In genomic region chr4:11427201-11427996, GRCh38 we compare ENCODE assay signal across 8 cellular contexts. TPM values are rescaled to one million over a fixed set of nuclear protein-coding genes. Genes with fewer than 3 reads are reported as not detected.
DNase-seq lines count a peak whose midpoint lies in the region; ATAC-seq and TF ChIP-seq lines count a peak whose summit lies in the region.
"Had no signal": no experiment of that assay in that cellular context is flagged by ENCODE, and none has a peak within 500 bp of the region (broad histone marks: within the 10 kb centered on the region; RNA-seq: fewer than 3 reads in every experiment).

No MANE protein-coding gene starts in this region.

- H3K4me1 Mint-ChIP-seq in MCF 10A (ENCODE audit: insufficient read depth, unreplicated experiment): peaks cover 10% of the 10 kb centered on the region
- peaks cover 32 to 66% of the 10 kb centered on the region in 2 donors for H3K4me1 Mint-ChIP-seq in stimulated activated naive B cell treated with anti-CD40 and anti-IgM and Interleukin-4, amounts not matched to agents 10 μg/mL and 1 μg/mL and 100 μg/mL, for 72 hours

- CTCF ChIA-PET in MCF 10A (lab: Yijun Ruan, JAX): interaction anchor here (1.0 to 1.2 kb wide), 2 partner anchors 11 to 846 kb away, joined by 3 to 6 read pairs; no protein-coding TSS in a partner anchor

- DNase-seq in MM.1S (no peak), MCF 10A (ENCODE audit: unreplicated experiment) (no peak), kidney epithelial cell (ENCODE audit: low read depth) (no peak), NCI-H1930 (lab: John Stamatoyannopoulos, UW) (no peak)
- DNase-seq in stimulated activated naive B cell treated with anti-CD40 and anti-IgM and Interleukin-4, amounts not matched to agents 10 μg/mL and 1 μg/mL and 100 μg/mL, for 72 hours: no peak
- DNase-seq: activated CD4-positive, alpha-beta T cell treated with anti-CD3 and anti-CD28 coated beads for 1 hour had no signal

- H3K9me3 Mint-ChIP-seq in MCF 10A (ENCODE audit: unreplicated experiment): no peaks in the 10 kb centered on the region
- no peaks in the 10 kb centered on the region for H3K9me3 Mint-ChIP-seq in stimulated activated naive B cell treated with anti-CD40 and anti-IgM and Interleukin-4, amounts not matched to agents 10 μg/mL and 1 μg/mL and 100 μg/mL, for 72 hours

- H3K27me3 Mint-ChIP-seq in MCF 10A (ENCODE audit: insufficient read depth, unreplicated experiment): peaks cover 11% of the 10 kb centered on the region
- H3K27me3 Mint-ChIP-seq in stimulated activated naive B cell treated with anti-CD40 and anti-IgM and Interleukin-4, amounts not matched to agents 10 μg/mL and 1 μg/mL and 100 μg/mL, for 72 hours: no peaks in the 10 kb centered on the region

- H3K9ac ChIP-seq in MM.1S (ENCODE audit: low read length): no peak overlapping the region

- intact Hi-C loops in MCF 10A (cut with micrococcal nuclease): loop anchor here (5.0 to 10.0 kb wide), 3 partner anchors 70 to 873 kb away; no protein-coding TSS in a partner anchor

- H3K36me3 Mint-ChIP-seq in MCF 10A (ENCODE audit: insufficient read depth, unreplicated experiment): no peaks in the 10 kb centered on the region
- H3K36me3 Mint-ChIP-seq in stimulated activated naive B cell treated with anti-CD40 and anti-IgM and Interleukin-4, amounts not matched to agents 10 μg/mL and 1 μg/mL and 100 μg/mL, for 72 hours: peaks cover 7 to 8% of the 10 kb centered on the region in 2 donors

- H3K36me3 ChIP-seq in MM.1S (replicated peaks; ENCODE audit: insufficient read depth, low read length) (no peaks in the 10 kb centered on the region), kidney epithelial cell (ENCODE audit: control insufficient read depth, insufficient read depth, low read length) (no peaks in the 10 kb centered on the region)

- TSS peak; percentile 16 for BruUV-seq in MCF 10A (replicated peaks; lab: Mats Ljungman, UMichigan)

- 0 out of 2 replicates have a peak, but pooled peaks cover 3% of the 10 kb centered on the region for H3K4me1 ChIP-seq in MM.1S (ENCODE audit: low read length)

- no peaks in the 10 kb centered on the region for H4K20me1 ChIP-seq in MM.1S (ENCODE audit: insufficient read depth, low read length)

- H3K79me2 ChIP-seq in MM.1S (ENCODE audit: low read length): peaks cover 16% of the 10 kb centered on the region

- no peak overlapping the region for H2AFZ ChIP-seq in MM.1S (ENCODE audit: low read length)

- TF ChIP-seq CTCF in MM.1S (IDR thresholded peaks at IDR 0.05; ENCODE audit: low read length) (no peak), MCF 10A (IDR thresholded peaks at IDR 0.05; ENCODE audit: unreplicated experiment) (no peak), kidney epithelial cell (IDR thresholded peaks at IDR 0.05; ENCODE audit: insufficient read depth, low read length, poor library complexity, severe bottlenecking) (no peak)

- POLR2A ChIA-PET in MCF 10A (lab: Yijun Ruan, JAX): interaction anchor here (0.6 kb wide), 1 partner anchor 810 kb away, joined by 4 read pairs; no protein-coding TSS in a partner anchor

- no peak overlapping the region for H3K27ac Mint-ChIP-seq in MCF 10A (ENCODE audit: low read depth, unreplicated experiment)
- peak overlapping the region; percentile 84 for H3K27ac Mint-ChIP-seq in stimulated activated naive B cell treated with anti-CD40 and anti-IgM and Interleukin-4, amounts not matched to agents 10 μg/mL and 1 μg/mL and 100 μg/mL, for 72 hours

- no peak overlapping the region for H3K27ac ChIP-seq in MM.1S (ENCODE audit: low read length)

- no peak for ATAC-seq in stimulated activated naive B cell treated with anti-CD40 and anti-IgM and Interleukin-4, amounts not matched to agents 10 μg/mL and 1 μg/mL and 100 μg/mL, for 72 hours (replicated peaks)
- ATAC-seq in GM18870 (IDR thresholded peaks at IDR 0.05; ENCODE audit: unreplicated experiment): no peak
- no peak for ATAC-seq in HG03460 (IDR thresholded peaks at IDR 0.05; ENCODE audit: unreplicated experiment)

- no peaks in the 10 kb centered on the region for H3K9me3 ChIP-seq in MM.1S (replicated peaks; ENCODE audit: insufficient read depth, low read length)

- no peaks in the 10 kb centered on the region for H3K9me2 ChIP-seq in MM.1S (replicated peaks; ENCODE audit: insufficient read depth, low read length)

- H3K27me3 ChIP-seq in MM.1S (replicated peaks; ENCODE audit: insufficient read depth, low read length) (no peaks in the 10 kb centered on the region), kidney epithelial cell (ENCODE audit: control insufficient read depth, insufficient read depth, low read length) (peaks cover 4% of the 10 kb centered on the region)

- peak overlapping the region; percentile 83 for H3K4me3 Mint-ChIP-seq in MCF 10A (ENCODE audit: unreplicated experiment)
- H3K4me3 Mint-ChIP-seq in stimulated activated naive B cell treated with anti-CD40 and anti-IgM and Interleukin-4, amounts not matched to agents 10 μg/mL and 1 μg/mL and 100 μg/mL, for 72 hours: peak overlapping the region; percentile 94 to 99

- H3K4me3 ChIP-seq in MM.1S (ENCODE audit: low read length) (peak overlapping the region; percentile 83; the same call in 1 of the 2 replicates), kidney epithelial cell (ENCODE audit: low read depth, low read length) (peak overlapping the region; percentile 49)

- no peaks in the 10 kb centered on the region for H3F3A ChIP-seq in MM.1S (ENCODE audit: insufficient read depth, low read length)

- peak overlapping the region; percentile 82; the same call in 1 of the 2 replicates for H3K4me2 ChIP-seq in MM.1S (ENCODE audit: low read depth, low read length)

RNA-seq across cellular contexts. Expression of gene HS3ST1, which starts 1.3 kb away (rescaled TPM):
- 0.21 and 0.25 TPM in 2 replicates for total RNA-seq in MCF 10A (2022)
- 2.4 and 3.6 TPM in 2 replicates for total RNA-seq in kidney epithelial cell
